Comparison of ENCODE assay signal across 1 cellular context in genomic region chr5:138903113-138903789, GRCh38.
TF ChIP-seq lines count a peak whose summit lies in the region.

No MANE protein-coding gene starts in this region.

TF ChIP-seq in WTC11, 78 proteins besides CTCF, POLR2A, EP300 and RAD21 (continued from another document):
- no peak for TF ChIP-seq ZNF425 (CRISPR knock-in tag; conservative IDR thresholded peaks at IDR 0.05)
- TF ChIP-seq OVOL2 (CRISPR knock-in tag; IDR thresholded peaks at IDR 0.05; ENCODE audit: borderline replicate concordance) = no peak
- TF ChIP-seq USF1 (CRISPR knock-in tag; IDR thresholded peaks at IDR 0.05) = no peak
- no peak for TF ChIP-seq IRF2 (CRISPR knock-in tag; IDR thresholded peaks at IDR 0.05; ENCODE audit: borderline replicate concordance, low read depth)
- no peak for TF ChIP-seq ERG (CRISPR knock-in tag; IDR thresholded peaks at IDR 0.05)
- TF ChIP-seq NR3C1 (CRISPR knock-in tag; conservative IDR thresholded peaks at IDR 0.05; ENCODE audit: low read depth) = no peak
